ENCODE assay signal across 30 cellular contexts in the genomic region with DNA sequence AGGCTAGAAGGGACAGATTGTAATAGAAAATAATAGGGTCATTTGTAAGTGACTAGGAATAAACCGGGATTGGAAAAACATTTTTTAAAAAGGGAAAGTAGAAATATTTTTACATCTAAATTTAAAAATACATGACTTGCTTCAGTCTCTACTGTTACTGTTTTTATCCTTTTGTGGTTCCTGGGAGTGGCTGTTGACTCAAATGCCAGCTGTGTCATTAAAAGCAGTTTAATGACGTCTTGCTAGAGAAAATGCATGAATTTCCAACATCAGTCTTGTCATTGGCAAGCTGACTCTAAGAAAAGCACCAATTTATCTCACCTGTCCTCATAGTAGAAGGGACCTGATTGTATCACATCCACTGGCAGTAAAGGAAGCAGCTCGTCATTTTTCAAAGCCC. TPM values are rescaled to one million over a fixed set of nuclear protein-coding genes. Genes with fewer than 3 reads are reported as not detected.
"Had no signal": no experiment of that assay in that cellular context is flagged by ENCODE, and none has a peak within 500 bp of the region (broad histone marks: within the 10 kb centered on the region; RNA-seq: fewer than 3 reads in every experiment).

No MANE protein-coding gene starts in this region.

- H3K9me3 Mint-ChIP-seq: effector memory CD8-positive, alpha-beta T cell; mesothelial cell of epicardium; naive thymus-derived CD8-positive, alpha-beta T cell; stimulated activated memory B cell treated with anti-CD40 and anti-IgM and Interleukin-4, amounts not matched to agents 10 μg/mL and 1 μg/mL and 100 μg/mL, for 72 hours had no signal

- DNase-seq: dermis blood vessel endothelial cell; effector memory CD8-positive, alpha-beta T cell; gastrocnemius medialis; left cardiac atrium; left lung; mesenchymal stem cell; mucosa of descending colon; naive thymus-derived CD8-positive, alpha-beta T cell; ovary; posterior cingulate gyrus; psoas muscle; right cardiac atrium; sigmoid colon; spleen; stimulated activated CD4-positive, alpha-beta T cell treated with anti-CD3 and anti-CD28 coated beads, Interleukin-4, amount 100 ng/mL, for 4 hours; stimulated activated naive CD8-positive, alpha-beta T cell treated with anti-CD3 and anti-CD28 coated beads, Interleukin-15, Interleukin-2, amounts not matched to agents 100 U/mL and 50 U/mL, for 24 hours; substantia nigra; testis; tibial artery; upper lobe of left lung had no signal

- H3K27me3 Mint-ChIP-seq: effector memory CD8-positive, alpha-beta T cell; naive thymus-derived CD8-positive, alpha-beta T cell; stimulated activated memory B cell treated with anti-CD40 and anti-IgM and Interleukin-4, amounts not matched to agents 10 μg/mL and 1 μg/mL and 100 μg/mL, for 72 hours had no signal

- H3K27ac Mint-ChIP-seq: effector memory CD8-positive, alpha-beta T cell; mesothelial cell of epicardium; stimulated activated memory B cell treated with anti-CD40 and anti-IgM and Interleukin-4, amounts not matched to agents 10 μg/mL and 1 μg/mL and 100 μg/mL, for 72 hours had no signal

- H3K4me3 Mint-ChIP-seq: effector memory CD8-positive, alpha-beta T cell; mesothelial cell of epicardium; naive thymus-derived CD8-positive, alpha-beta T cell; stimulated activated memory B cell treated with anti-CD40 and anti-IgM and Interleukin-4, amounts not matched to agents 10 μg/mL and 1 μg/mL and 100 μg/mL, for 72 hours had no signal

- H3K4me1 Mint-ChIP-seq: mesothelial cell of epicardium; naive thymus-derived CD8-positive, alpha-beta T cell; stimulated activated memory B cell treated with anti-CD40 and anti-IgM and Interleukin-4, amounts not matched to agents 10 μg/mL and 1 μg/mL and 100 μg/mL, for 72 hours had no signal

RNA-seq across cellular contexts. Expression of a gene that starts 45.1 kb away (rescaled TPM):
- total RNA-seq: dermis blood vessel endothelial cell; glomerular endothelial cell; hepatocyte; kidney epithelial cell; left cardiac atrium; left lung; lower leg skin; lung microvascular endothelial cell; mesothelial cell of epicardium; mucosa of descending colon; naive thymus-derived CD8-positive, alpha-beta T cell; occipital lobe; renal cortical epithelial cell; right cardiac atrium; sigmoid colon; spleen; upper lobe of left lung had no signal
- polyA plus RNA-seq: hepatocyte; naive thymus-derived CD8-positive, alpha-beta T cell; neural cell; ovary; right cardiac atrium; sigmoid colon; spleen had no signal
